In genomic region chr6:3053231-3053508, GRCh38 we compare ENCODE assay signal across 8 cellular contexts. TPM values are rescaled to one million over a fixed set of nuclear protein-coding genes. Genes with fewer than 3 reads are reported as not detected.
DNase-seq lines count a peak whose midpoint lies in the region; ATAC-seq and TF ChIP-seq lines count a peak whose summit lies in the region.

No MANE protein-coding gene starts in this region.

- no peak for TF ChIP-seq RAD21 in SK-N-SH (IDR thresholded peaks at IDR 0.05; ENCODE audit: low read length)

- no peaks in the 10 kb centered on the region for H3K9me2 ChIP-seq in SK-N-SH

- H3K27me3 ChIP-seq in SK-N-SH (ENCODE audit: insufficient read depth) = peaks cover 2% of the 10 kb centered on the region; the same call in 1 of the 2 replicates

- H3K9ac ChIP-seq in SK-N-SH = no peak overlapping the region

- no peaks in the 10 kb centered on the region for H3K9me3 ChIP-seq in SK-N-SH
- no peaks in the 10 kb centered on the region for H3K9me3 ChIP-seq in iPS-18c (ENCODE audit: control insufficient read depth, insufficient read depth, low read length)

- H4K20me1 ChIP-seq in SK-N-SH (ENCODE audit: insufficient read depth) = no peaks in the 10 kb centered on the region

- peaks cover 0 to 2% of the 10 kb centered on the region in 2 experiments; a peak in 1 of 4 replicates for H3K4me1 ChIP-seq in SK-N-SH (ENCODE audit: control insufficient read depth in 1 of 2, insufficient read depth in 2 of 2, low read depth in 1 of 2, low read length in 1 of 2)

- peak overlapping the region; percentile 42 to 59; a peak in 2 of 4 replicates for H3K4me3 ChIP-seq in SK-N-SH (ENCODE audit: low read depth in 2 of 2, low read length in 1 of 2)
- peak overlapping the region; percentile 68 for H3K4me3 ChIP-seq in iPS-18c (ENCODE audit: insufficient read depth, low read depth, low read length)

- H3F3A ChIP-seq in SK-N-SH (replicated peaks; ENCODE audit: insufficient read depth) = peaks cover 7% of the 10 kb centered on the region

- no peaks in the 10 kb centered on the region for H3K36me3 ChIP-seq in SK-N-SH (replicated peaks in 1 of 2; ENCODE audit: control insufficient read depth in 1 of 2, insufficient read depth in 2 of 2, low read length in 1 of 2)

- peak overlapping the region; percentile 60 for H3K4me3 Mint-ChIP-seq in activated T-helper 1 cell treated with anti-CD3 and anti-CD28 coated beads, Interleukin-12 subunit alpha, Interleukin-12 subunit beta, Interleukin-2, Interleukin-4 antibody, amounts not matched to agents 30 ng/mL and 10 ng/mL and 1 ng/mL, durations not matched to agents 14 hours and 24 hours and 36 hours
- peak overlapping the region; percentile 72 for H3K4me3 Mint-ChIP-seq in stimulated activated effector memory CD8-positive, alpha-beta T cell treated with anti-CD3 and anti-CD28 coated beads, Interleukin-12 subunit alpha, Interleukin-12 subunit beta, amount 100 ng/mL, for 72 hours

- H3K9me3 Mint-ChIP-seq in activated T-helper 1 cell treated with anti-CD3 and anti-CD28 coated beads, Interleukin-12 subunit alpha, Interleukin-12 subunit beta, Interleukin-2, Interleukin-4 antibody, amounts not matched to agents 30 ng/mL and 10 ng/mL and 1 ng/mL, durations not matched to agents 14 hours and 24 hours and 36 hours = no peaks in the 10 kb centered on the region
- H3K9me3 Mint-ChIP-seq in stimulated activated effector memory CD8-positive, alpha-beta T cell treated with anti-CD3 and anti-CD28 coated beads, Interleukin-12 subunit alpha, Interleukin-12 subunit beta, amount 100 ng/mL, for 72 hours = no peaks in the 10 kb centered on the region

- peak overlapping the region; percentile 56 for H3K27ac Mint-ChIP-seq in activated T-helper 1 cell treated with anti-CD3 and anti-CD28 coated beads, Interleukin-12 subunit alpha, Interleukin-12 subunit beta, Interleukin-2, Interleukin-4 antibody, amounts not matched to agents 30 ng/mL and 10 ng/mL and 1 ng/mL, durations not matched to agents 14 hours and 24 hours and 36 hours
- peak overlapping the region; percentile 83 for H3K27ac Mint-ChIP-seq in stimulated activated effector memory CD8-positive, alpha-beta T cell treated with anti-CD3 and anti-CD28 coated beads, Interleukin-12 subunit alpha, Interleukin-12 subunit beta, amount 100 ng/mL, for 72 hours

- peaks cover 30% of the 10 kb centered on the region for H3K4me1 Mint-ChIP-seq in activated T-helper 1 cell treated with anti-CD3 and anti-CD28 coated beads, Interleukin-12 subunit alpha, Interleukin-12 subunit beta, Interleukin-2, Interleukin-4 antibody, amounts not matched to agents 30 ng/mL and 10 ng/mL and 1 ng/mL, durations not matched to agents 14 hours and 24 hours and 36 hours (ENCODE audit: low read depth)
- peaks cover 9% of the 10 kb centered on the region for H3K4me1 Mint-ChIP-seq in stimulated activated effector memory CD8-positive, alpha-beta T cell treated with anti-CD3 and anti-CD28 coated beads, Interleukin-12 subunit alpha, Interleukin-12 subunit beta, amount 100 ng/mL, for 72 hours

- CTCF ChIA-PET in SK-N-SH (lab: Yijun Ruan, JAX) = interaction anchor here (0.8 to 1.6 kb wide), 7 partner anchors 17 to 207 kb away, joined by 3 to 10 read pairs (median 6); partner anchors contain the start of gene NQO2

- H3K27me3 Mint-ChIP-seq in activated T-helper 1 cell treated with anti-CD3 and anti-CD28 coated beads, Interleukin-12 subunit alpha, Interleukin-12 subunit beta, Interleukin-2, Interleukin-4 antibody, amounts not matched to agents 30 ng/mL and 10 ng/mL and 1 ng/mL, durations not matched to agents 14 hours and 24 hours and 36 hours (ENCODE audit: insufficient read depth) = peaks cover 20% of the 10 kb centered on the region

- H3K79me2 ChIP-seq in SK-N-SH (ENCODE audit: insufficient read depth) = no peaks in the 10 kb centered on the region

- H3K27ac ChIP-seq in SK-N-SH (ENCODE audit: low read depth in 2 of 2, low read length in 1 of 2) = no peak overlapping the region

- H2AFZ ChIP-seq in SK-N-SH (ENCODE audit: low read depth) = peak overlapping the region; percentile 94; the same call in 1 of the 2 replicates

- POLR2A ChIA-PET in SK-N-SH (lab: Yijun Ruan, JAX) = interaction anchor here (0.9 to 1.0 kb wide), 2 partner anchors 55 to 63 kb away, joined by 3 to 4 read pairs; no protein-coding TSS in a partner anchor

- H3K4me2 ChIP-seq in SK-N-SH = peak overlapping the region; percentile 61; the same call in 1 of the 2 replicates

- intact Hi-C loops in activated T-helper 1 cell treated with anti-CD3 and anti-CD28 coated beads, Interleukin-12 subunit alpha, Interleukin-12 subunit beta, Interleukin-2, Interleukin-4 antibody, amounts not matched to agents 30 ng/mL and 10 ng/mL and 1 ng/mL, durations not matched to agents 14 hours and 24 hours and 36 hours (cut with micrococcal nuclease) = loop anchor here (1.0 kb wide), 3 partner anchors 10 to 54 kb away; partner anchors contain the start of gene NQO2

- no peak for ATAC-seq in SK-N-SH treated with all-trans-retinoic acid at 6 μM for 48 hours
- ATAC-seq in stimulated activated effector memory CD8-positive, alpha-beta T cell treated with anti-CD3 and anti-CD28 coated beads, Interleukin-12 subunit alpha, Interleukin-12 subunit beta, amount 100 ng/mL, for 72 hours = no peak

- TF ChIP-seq EP300 in SK-N-SH (IDR thresholded peaks at IDR 0.05; ENCODE audit: borderline replicate concordance in 1 of 2, low read depth in 1 of 2, low read length in 1 of 2) = no peak

- DNase-seq in SK-N-SH (no peak), ureter (ENCODE audit: low spot score) (no peak), hepatic stellate cell (ENCODE audit: low spot score) (no peak), mesenteric fat pad (ENCODE audit: low spot score) (no peak)
- DNase-seq in activated T-helper 1 cell treated with anti-CD3 and anti-CD28 coated beads, Interleukin-12 subunit alpha, Interleukin-12 subunit beta, Interleukin-2, Interleukin-4 antibody, amounts not matched to agents 30 ng/mL and 10 ng/mL and 1 ng/mL, durations not matched to agents 14 hours and 24 hours and 36 hours (ENCODE audit: low spot score) = no peak
- no peak for DNase-seq in stimulated activated effector memory CD8-positive, alpha-beta T cell treated with anti-CD3 and anti-CD28 coated beads, Interleukin-12 subunit alpha, Interleukin-12 subunit beta, amount 100 ng/mL, for 72 hours (ENCODE audit: low spot score in 2 of 2)

- no peak for TF ChIP-seq CTCF in SK-N-SH (IDR thresholded peaks at IDR 0.05)

- WGBS in SK-N-SH (ENCODE audit: low lambda C conversion rate) = 91% methylated on average over 10 of the region's 11 CpGs

- H3K36me3 Mint-ChIP-seq in activated T-helper 1 cell treated with anti-CD3 and anti-CD28 coated beads, Interleukin-12 subunit alpha, Interleukin-12 subunit beta, Interleukin-2, Interleukin-4 antibody, amounts not matched to agents 30 ng/mL and 10 ng/mL and 1 ng/mL, durations not matched to agents 14 hours and 24 hours and 36 hours (ENCODE audit: low read depth) = no peaks in the 10 kb centered on the region
- H3K36me3 Mint-ChIP-seq in stimulated activated effector memory CD8-positive, alpha-beta T cell treated with anti-CD3 and anti-CD28 coated beads, Interleukin-12 subunit alpha, Interleukin-12 subunit beta, amount 100 ng/mL, for 72 hours = no peaks in the 10 kb centered on the region

TF ChIP-seq in SK-N-SH, 30 proteins besides CTCF, POLR2A, EP300 and RAD21 (continues in another document):
- TF ChIP-seq RCOR1 (IDR thresholded peaks at IDR 0.05; ENCODE audit: low read length) = no peak
- no peak for TF ChIP-seq PBX3 (IDR thresholded peaks at IDR 0.05)

TF ChIP-seq in SK-N-SH treated with all-trans-retinoic acid at 6 μM for 48 hours, 23 proteins besides CTCF, POLR2A, EP300 and RAD21 (continues in another document):
- TF ChIP-seq ZFP30 (CRISPR knock-in tag; IDR thresholded peaks at IDR 0.05) (no peak), GLIS3 (CRISPR knock-in tag; IDR thresholded peaks at IDR 0.05) (no peak), CSRNP3 (CRISPR knock-in tag; IDR thresholded peaks at IDR 0.05) (no peak), TCF4 (CRISPR knock-in tag; IDR thresholded peaks at IDR 0.05; ENCODE audit: borderline replicate concordance) (no peak), ZFP3 (CRISPR knock-in tag; IDR thresholded peaks at IDR 0.05) (no peak), ARNTL (CRISPR knock-in tag; IDR thresholded peaks at IDR 0.05; ENCODE audit: borderline replicate concordance, low read depth) (no peak)

RNA-seq across cellular contexts. Expression of gene RIPK1, which starts 15.1 kb away (rescaled TPM):
- 12.0 and 15.7 TPM in 2 replicates for polyA plus RNA-seq in SK-N-SH (2012; rRNA removed)
- 13.2 and 14.1 TPM in 2 replicates for polyA plus RNA-seq in SK-N-SH (2012; cell fraction: cytosol; rRNA removed)
- polyA plus RNA-seq in SK-N-SH (2012; cell fraction: nucleus; rRNA removed) = 20.4 and 28.0 TPM in 2 replicates
- 17.1 and 19.4 TPM in 2 replicates for total RNA-seq in activated T-helper 1 cell treated with anti-CD3 and anti-CD28 coated beads, Interleukin-12 subunit alpha, Interleukin-12 subunit beta, Interleukin-2, Interleukin-4 antibody, amounts not matched to agents 30 ng/mL and 10 ng/mL and 1 ng/mL, durations not matched to agents 14 hours and 24 hours and 36 hours
- total RNA-seq in ureter (28.4 TPM), mesenteric fat pad (29.1 TPM)

RNA-seq across cellular contexts. Expression of gene NQO2, which starts 53.5 kb away (rescaled TPM):
- polyA plus RNA-seq in SK-N-SH (2012; rRNA removed) = 19.2 and 22.5 TPM in 2 replicates
- 18.9 and 20.4 TPM in 2 replicates for polyA plus RNA-seq in SK-N-SH (2012; cell fraction: cytosol; rRNA removed)
- polyA plus RNA-seq in SK-N-SH (2012; cell fraction: nucleus; rRNA removed) = 14.6 and 18.6 TPM in 2 replicates
- 30.2 and 34.8 TPM in 2 replicates for total RNA-seq in activated T-helper 1 cell treated with anti-CD3 and anti-CD28 coated beads, Interleukin-12 subunit alpha, Interleukin-12 subunit beta, Interleukin-2, Interleukin-4 antibody, amounts not matched to agents 30 ng/mL and 10 ng/mL and 1 ng/mL, durations not matched to agents 14 hours and 24 hours and 36 hours
- 27.0 TPM for total RNA-seq in ureter
- total RNA-seq in mesenteric fat pad = 54.4 TPM
